1 cellular context compared by ENCODE assay signal in the genomic region with DNA sequence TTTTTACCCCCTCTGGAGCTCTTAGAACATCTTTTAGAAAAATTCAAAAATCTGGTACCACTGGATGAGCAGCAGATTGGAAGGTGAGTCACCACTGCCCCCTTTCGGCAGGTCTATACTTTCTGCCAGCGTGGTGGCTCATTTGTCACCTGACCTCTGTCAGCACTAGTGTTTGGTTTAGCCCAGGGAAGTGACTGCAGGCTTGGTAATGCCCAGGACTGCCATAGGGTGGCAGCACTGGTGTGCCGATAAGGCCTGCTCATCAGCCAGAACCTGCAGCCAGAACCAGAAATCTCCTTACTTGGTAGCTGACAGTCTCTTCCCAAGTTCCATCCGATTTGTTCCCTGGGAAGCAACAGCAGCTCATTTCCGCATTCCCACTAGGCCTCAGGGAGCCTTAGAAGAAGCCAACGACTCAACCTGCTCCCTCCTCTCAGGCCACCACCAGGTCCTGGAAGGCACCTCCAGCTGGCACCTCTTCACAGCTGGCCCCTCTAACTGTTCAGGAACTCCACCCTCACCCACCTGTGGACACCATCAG.
TF ChIP-seq lines count a peak whose summit lies in the region.

No MANE protein-coding gene starts in this region.

TF ChIP-seq in HepG2, 621 proteins besides CTCF, POLR2A, EP300 and RAD21 (continued from another document and continues in another):
- TF ChIP-seq, protein P1, sequence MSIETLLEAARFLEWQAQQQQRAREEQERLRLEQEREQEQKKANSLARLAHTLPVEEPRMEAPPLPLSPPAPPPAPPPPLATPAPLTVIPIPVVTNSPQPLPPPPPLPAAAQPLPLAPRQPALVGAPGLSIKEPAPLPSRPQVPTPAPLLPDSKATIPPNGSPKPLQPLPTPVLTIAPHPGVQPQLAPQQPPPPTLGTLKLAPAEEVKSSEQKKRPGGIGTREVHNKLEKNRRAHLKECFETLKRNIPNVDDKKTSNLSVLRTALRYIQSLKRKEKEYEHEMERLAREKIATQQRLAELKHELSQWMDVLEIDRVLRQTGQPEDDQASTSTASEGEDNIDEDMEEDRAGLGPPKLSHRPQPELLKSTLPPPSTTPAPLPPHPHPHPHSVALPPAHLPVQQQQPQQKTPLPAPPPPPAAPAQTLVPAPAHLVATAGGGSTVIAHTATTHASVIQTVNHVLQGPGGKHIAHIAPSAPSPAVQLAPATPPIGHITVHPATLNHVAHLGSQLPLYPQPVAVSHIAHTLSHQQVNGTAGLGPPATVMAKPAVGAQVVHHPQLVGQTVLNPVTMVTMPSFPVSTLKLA (IDR thresholded peaks at IDR 0.05), result no peak
- TF ChIP-seq ZNF543 (CRISPR knock-in tag; IDR thresholded peaks at IDR 0.05) (no peak), KLF13 (CRISPR knock-in tag; IDR thresholded peaks at IDR 0.05) (no peak), ZNF569 (CRISPR knock-in tag; IDR thresholded peaks at IDR 0.05; ENCODE audit: borderline replicate concordance) (no peak), REXO4 (CRISPR knock-in tag; IDR thresholded peaks at IDR 0.05; ENCODE audit: borderline replicate concordance) (no peak), ZC3H4 (CRISPR knock-in tag; IDR thresholded peaks at IDR 0.05; ENCODE audit: borderline replicate concordance) (no peak), TARDBP (CRISPR knock-in tag; IDR thresholded peaks at IDR 0.05) (no peak), HOXA7 (CRISPR knock-in tag; IDR thresholded peaks at IDR 0.05) (no peak), ZNF350 (CRISPR knock-in tag; IDR thresholded peaks at IDR 0.05; ENCODE audit: borderline replicate concordance, low read depth) (no peak), TCF12 (IDR thresholded peaks at IDR 0.05) (no peak), TCF12 (CRISPR knock-in tag; IDR thresholded peaks at IDR 0.05) (no peak), NCOR1 (IDR thresholded peaks at IDR 0.05; ENCODE audit: borderline replicate concordance, low read length) (no peak), JUN (CRISPR knock-in tag; IDR thresholded peaks at IDR 0.05) (no peak), ZNF883 (CRISPR knock-in tag; IDR thresholded peaks at IDR 0.05; ENCODE audit: not compliant biosample characterization) (no peak), ETV6 (CRISPR knock-in tag; conservative IDR thresholded peaks at IDR 0.05) (no peak), ZBTB21 (CRISPR knock-in tag; IDR thresholded peaks at IDR 0.05) (no peak), SNAI1 (CRISPR knock-in tag; IDR thresholded peaks at IDR 0.05; ENCODE audit: borderline replicate concordance) (no peak), AGO1 (IDR thresholded peaks at IDR 0.05; ENCODE audit: low read depth, low read length, poor library complexity, severe bottlenecking) (no peak), GATA4 (IDR thresholded peaks at IDR 0.05; ENCODE audit: borderline replicate concordance, low read depth) (no peak), GZF1 (CRISPR knock-in tag; IDR thresholded peaks at IDR 0.05) (no peak), ZNF644 (CRISPR knock-in tag; IDR thresholded peaks at IDR 0.05; ENCODE audit: low read depth) (no peak), U2AF2 (IDR thresholded peaks at IDR 0.05; ENCODE audit: low read depth, low read length) (no peak), ZNF777 (CRISPR knock-in tag; IDR thresholded peaks at IDR 0.05) (no peak), ZNF607 (CRISPR knock-in tag; IDR thresholded peaks at IDR 0.05; ENCODE audit: borderline replicate concordance) (no peak), ZNF75D (CRISPR knock-in tag; IDR thresholded peaks at IDR 0.05; ENCODE audit: borderline replicate concordance) (no peak), BRD4 (CRISPR knock-in tag; IDR thresholded peaks at IDR 0.05) (no peak), ZBTB42 (CRISPR knock-in tag; IDR thresholded peaks at IDR 0.05) (no peak), NR2C2 (CRISPR knock-in tag; IDR thresholded peaks at IDR 0.05; ENCODE audit: borderline replicate concordance) (no peak), ZNF484 (CRISPR knock-in tag; IDR thresholded peaks at IDR 0.05; ENCODE audit: borderline replicate concordance, low read depth) (no peak)
- TF ChIP-seq, protein P2, sequence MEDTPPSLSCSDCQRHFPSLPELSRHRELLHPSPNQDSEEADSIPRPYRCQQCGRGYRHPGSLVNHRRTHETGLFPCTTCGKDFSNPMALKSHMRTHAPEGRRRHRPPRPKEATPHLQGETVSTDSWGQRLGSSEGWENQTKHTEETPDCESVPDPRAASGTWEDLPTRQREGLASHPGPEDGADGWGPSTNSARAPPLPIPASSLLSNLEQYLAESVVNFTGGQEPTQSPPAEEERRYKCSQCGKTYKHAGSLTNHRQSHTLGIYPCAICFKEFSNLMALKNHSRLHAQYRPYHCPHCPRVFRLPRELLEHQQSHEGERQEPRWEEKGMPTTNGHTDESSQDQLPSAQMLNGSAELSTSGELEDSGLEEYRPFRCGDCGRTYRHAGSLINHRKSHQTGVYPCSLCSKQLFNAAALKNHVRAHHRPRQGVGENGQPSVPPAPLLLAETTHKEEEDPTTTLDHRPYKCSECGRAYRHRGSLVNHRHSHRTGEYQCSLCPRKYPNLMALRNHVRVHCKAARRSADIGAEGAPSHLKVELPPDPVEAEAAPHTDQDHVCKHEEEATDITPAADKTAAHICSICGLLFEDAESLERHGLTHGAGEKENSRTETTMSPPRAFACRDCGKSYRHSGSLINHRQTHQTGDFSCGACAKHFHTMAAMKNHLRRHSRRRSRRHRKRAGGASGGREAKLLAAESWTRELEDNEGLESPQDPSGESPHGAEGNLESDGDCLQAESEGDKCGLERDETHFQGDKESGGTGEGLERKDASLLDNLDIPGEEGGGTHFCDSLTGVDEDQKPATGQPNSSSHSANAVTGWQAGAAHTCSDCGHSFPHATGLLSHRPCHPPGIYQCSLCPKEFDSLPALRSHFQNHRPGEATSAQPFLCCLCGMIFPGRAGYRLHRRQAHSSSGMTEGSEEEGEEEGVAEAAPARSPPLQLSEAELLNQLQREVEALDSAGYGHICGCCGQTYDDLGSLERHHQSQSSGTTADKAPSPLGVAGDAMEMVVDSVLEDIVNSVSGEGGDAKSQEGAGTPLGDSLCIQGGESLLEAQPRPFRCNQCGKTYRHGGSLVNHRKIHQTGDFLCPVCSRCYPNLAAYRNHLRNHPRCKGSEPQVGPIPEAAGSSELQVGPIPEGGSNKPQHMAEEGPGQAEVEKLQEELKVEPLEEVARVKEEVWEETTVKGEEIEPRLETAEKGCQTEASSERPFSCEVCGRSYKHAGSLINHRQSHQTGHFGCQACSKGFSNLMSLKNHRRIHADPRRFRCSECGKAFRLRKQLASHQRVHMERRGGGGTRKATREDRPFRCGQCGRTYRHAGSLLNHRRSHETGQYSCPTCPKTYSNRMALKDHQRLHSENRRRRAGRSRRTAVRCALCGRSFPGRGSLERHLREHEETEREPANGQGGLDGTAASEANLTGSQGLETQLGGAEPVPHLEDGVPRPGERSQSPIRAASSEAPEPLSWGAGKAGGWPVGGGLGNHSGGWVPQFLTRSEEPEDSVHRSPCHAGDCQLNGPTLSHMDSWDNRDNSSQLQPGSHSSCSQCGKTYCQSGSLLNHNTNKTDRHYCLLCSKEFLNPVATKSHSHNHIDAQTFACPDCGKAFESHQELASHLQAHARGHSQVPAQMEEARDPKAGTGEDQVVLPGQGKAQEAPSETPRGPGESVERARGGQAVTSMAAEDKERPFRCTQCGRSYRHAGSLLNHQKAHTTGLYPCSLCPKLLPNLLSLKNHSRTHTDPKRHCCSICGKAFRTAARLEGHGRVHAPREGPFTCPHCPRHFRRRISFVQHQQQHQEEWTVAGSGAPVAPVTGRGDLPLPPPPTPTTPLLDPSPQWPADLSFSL (CRISPR knock-in tag; IDR thresholded peaks at IDR 0.05), result no peak
- TF ChIP-seq, protein P3, sequence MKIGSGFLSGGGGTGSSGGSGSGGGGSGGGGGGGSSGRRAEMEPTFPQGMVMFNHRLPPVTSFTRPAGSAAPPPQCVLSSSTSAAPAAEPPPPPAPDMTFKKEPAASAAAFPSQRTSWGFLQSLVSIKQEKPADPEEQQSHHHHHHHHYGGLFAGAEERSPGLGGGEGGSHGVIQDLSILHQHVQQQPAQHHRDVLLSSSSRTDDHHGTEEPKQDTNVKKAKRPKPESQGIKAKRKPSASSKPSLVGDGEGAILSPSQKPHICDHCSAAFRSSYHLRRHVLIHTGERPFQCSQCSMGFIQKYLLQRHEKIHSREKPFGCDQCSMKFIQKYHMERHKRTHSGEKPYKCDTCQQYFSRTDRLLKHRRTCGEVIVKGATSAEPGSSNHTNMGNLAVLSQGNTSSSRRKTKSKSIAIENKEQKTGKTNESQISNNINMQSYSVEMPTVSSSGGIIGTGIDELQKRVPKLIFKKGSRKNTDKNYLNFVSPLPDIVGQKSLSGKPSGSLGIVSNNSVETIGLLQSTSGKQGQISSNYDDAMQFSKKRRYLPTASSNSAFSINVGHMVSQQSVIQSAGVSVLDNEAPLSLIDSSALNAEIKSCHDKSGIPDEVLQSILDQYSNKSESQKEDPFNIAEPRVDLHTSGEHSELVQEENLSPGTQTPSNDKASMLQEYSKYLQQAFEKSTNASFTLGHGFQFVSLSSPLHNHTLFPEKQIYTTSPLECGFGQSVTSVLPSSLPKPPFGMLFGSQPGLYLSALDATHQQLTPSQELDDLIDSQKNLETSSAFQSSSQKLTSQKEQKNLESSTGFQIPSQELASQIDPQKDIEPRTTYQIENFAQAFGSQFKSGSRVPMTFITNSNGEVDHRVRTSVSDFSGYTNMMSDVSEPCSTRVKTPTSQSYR (CRISPR knock-in tag; IDR thresholded peaks at IDR 0.05; ENCODE audit: borderline replicate concordance), result no peak
- TF ChIP-seq, protein P4, sequence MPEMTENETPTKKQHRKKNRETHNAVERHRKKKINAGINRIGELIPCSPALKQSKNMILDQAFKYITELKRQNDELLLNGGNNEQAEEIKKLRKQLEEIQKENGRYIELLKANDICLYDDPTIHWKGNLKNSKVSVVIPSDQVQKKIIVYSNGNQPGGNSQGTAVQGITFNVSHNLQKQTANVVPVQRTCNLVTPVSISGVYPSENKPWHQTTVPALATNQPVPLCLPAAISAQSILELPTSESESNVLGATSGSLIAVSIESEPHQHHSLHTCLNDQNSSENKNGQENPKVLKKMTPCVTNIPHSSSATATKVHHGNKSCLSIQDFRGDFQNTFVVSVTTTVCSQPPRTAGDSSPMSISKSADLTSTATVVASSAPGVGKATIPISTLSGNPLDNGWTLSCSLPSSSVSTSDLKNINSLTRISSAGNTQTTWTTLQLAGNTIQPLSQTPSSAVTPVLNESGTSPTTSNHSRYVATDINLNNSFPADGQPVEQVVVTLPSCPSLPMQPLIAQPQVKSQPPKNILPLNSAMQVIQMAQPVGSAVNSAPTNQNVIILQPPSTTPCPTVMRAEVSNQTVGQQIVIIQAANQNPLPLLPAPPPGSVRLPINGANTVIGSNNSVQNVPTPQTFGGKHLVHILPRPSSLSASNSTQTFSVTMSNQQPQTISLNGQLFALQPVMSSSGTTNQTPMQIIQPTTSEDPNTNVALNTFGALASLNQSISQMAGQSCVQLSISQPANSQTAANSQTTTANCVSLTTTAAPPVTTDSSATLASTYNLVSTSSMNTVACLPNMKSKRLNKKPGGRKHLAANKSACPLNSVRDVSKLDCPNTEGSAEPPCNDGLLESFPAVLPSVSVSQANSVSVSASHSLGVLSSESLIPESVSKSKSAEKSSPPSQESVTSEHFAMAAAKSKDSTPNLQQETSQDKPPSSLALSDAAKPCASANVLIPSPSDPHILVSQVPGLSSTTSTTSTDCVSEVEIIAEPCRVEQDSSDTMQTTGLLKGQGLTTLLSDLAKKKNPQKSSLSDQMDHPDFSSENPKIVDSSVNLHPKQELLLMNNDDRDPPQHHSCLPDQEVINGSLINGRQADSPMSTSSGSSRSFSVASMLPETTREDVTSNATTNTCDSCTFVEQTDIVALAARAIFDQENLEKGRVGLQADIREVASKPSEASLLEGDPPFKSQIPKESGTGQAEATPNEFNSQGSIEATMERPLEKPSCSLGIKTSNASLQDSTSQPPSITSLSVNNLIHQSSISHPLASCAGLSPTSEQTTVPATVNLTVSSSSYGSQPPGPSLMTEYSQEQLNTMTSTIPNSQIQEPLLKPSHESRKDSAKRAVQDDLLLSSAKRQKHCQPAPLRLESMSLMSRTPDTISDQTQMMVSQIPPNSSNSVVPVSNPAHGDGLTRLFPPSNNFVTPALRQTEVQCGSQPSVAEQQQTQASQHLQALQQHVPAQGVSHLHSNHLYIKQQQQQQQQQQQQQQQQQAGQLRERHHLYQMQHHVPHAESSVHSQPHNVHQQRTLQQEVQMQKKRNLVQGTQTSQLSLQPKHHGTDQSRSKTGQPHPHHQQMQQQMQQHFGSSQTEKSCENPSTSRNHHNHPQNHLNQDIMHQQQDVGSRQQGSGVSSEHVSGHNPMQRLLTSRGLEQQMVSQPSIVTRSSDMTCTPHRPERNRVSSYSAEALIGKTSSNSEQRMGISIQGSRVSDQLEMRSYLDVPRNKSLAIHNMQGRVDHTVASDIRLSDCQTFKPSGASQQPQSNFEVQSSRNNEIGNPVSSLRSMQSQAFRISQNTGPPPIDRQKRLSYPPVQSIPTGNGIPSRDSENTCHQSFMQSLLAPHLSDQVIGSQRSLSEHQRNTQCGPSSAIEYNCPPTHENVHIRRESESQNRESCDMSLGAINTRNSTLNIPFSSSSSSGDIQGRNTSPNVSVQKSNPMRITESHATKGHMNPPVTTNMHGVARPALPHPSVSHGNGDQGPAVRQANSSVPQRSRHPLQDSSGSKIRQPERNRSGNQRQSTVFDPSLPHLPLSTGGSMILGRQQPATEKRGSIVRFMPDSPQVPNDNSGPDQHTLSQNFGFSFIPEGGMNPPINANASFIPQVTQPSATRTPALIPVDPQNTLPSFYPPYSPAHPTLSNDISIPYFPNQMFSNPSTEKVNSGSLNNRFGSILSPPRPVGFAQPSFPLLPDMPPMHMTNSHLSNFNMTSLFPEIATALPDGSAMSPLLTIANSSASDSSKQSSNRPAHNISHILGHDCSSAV (CRISPR knock-in tag; IDR thresholded peaks at IDR 0.05; ENCODE audit: borderline replicate concordance), result no peak
- TF ChIP-seq, protein P5, sequence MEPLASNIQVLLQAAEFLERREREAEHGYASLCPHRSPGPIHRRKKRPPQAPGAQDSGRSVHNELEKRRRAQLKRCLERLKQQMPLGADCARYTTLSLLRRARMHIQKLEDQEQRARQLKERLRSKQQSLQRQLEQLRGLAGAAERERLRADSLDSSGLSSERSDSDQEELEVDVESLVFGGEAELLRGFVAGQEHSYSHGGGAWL (CRISPR knock-in tag; IDR thresholded peaks at IDR 0.05), result no peak
- TF ChIP-seq, protein P6, sequence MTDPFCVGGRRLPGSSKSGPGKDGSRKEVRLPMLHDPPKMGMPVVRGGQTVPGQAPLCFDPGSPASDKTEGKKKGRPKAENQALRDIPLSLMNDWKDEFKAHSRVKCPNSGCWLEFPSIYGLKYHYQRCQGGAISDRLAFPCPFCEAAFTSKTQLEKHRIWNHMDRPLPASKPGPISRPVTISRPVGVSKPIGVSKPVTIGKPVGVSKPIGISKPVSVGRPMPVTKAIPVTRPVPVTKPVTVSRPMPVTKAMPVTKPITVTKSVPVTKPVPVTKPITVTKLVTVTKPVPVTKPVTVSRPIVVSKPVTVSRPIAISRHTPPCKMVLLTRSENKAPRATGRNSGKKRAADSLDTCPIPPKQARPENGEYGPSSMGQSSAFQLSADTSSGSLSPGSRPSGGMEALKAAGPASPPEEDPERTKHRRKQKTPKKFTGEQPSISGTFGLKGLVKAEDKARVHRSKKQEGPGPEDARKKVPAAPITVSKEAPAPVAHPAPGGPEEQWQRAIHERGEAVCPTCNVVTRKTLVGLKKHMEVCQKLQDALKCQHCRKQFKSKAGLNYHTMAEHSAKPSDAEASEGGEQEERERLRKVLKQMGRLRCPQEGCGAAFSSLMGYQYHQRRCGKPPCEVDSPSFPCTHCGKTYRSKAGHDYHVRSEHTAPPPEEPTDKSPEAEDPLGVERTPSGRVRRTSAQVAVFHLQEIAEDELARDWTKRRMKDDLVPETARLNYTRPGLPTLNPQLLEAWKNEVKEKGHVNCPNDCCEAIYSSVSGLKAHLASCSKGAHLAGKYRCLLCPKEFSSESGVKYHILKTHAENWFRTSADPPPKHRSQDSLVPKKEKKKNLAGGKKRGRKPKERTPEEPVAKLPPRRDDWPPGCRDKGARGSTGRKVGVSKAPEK (CRISPR knock-in tag; IDR thresholded peaks at IDR 0.05; ENCODE audit: borderline replicate concordance), result no peak
